ENCODE assay signal across 8 cellular contexts in the genomic region with DNA sequence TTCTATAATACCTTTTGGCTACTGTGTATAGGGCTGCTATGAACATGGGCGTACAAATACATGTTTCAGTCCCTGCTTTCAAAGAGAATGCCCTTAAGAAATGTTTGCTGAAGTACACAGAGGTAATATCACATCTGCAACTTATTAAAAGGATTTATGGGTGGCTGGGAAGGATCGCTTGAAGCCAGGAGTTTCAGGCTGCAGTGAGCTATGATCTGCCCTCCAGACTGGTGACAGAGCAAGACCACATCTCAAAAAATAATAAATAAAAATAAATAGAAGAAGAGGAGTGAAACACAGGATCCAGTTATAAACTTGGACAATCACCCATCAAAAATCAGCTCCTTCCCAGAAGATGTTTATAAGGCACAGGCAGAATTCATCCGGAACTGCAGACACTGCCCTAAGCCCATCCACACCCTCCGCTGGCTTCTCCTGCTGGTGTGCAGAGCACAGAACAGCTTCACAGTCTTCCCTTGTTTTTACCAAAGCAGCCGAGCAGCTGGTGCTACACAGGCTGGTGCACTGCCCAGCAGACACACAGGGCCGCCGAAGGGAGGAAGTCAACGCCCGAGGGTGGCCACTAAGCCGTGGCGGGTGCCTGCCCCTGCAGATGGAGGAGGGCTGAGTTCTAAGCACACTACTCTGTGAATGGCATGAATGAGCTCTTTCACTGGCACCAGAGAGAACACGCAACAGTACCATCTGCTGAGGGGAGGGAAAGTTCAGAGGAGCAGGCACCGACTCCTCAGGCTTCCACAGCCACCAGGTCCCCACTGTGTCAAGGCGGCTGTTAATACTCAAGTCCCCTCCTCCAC. TPM values are rescaled to one million over a fixed set of nuclear protein-coding genes. Genes with fewer than 3 reads are reported as not detected.
A peak's percentile ranks its signal among the peaks of the same experiment; 100 is the strongest.
DNase-seq lines count a peak whose midpoint lies in the region; ATAC-seq, FAIRE-seq and TF ChIP-seq lines count a peak whose summit lies in the region.

No MANE protein-coding gene starts in this region.

- BruUV-seq in HepG2 (replicated peaks; lab: Mats Ljungman, UMichigan): no TSS peak

- no peak overlapping the region for H3K4me3 Mint-ChIP-seq in astrocyte (ENCODE audit: unreplicated experiment)

- ATAC-seq in HepG2 (peak; percentile 48), GM21737 (IDR thresholded peaks at IDR 0.05; ENCODE audit: unreplicated experiment) (no peak)

- H3K9ac ChIP-seq in astrocyte (ENCODE audit: low read length) (no peak overlapping the region), HepG2 (ENCODE audit: insufficient read depth, low read depth, low read length) (peak overlapping the region; percentile 3; the same call in 1 of the 2 replicates)

- peak; percentile 54 for DNase-seq in EL
- peak; percentile 64 for DNase-seq in NCI-H2107 treated with DMSO at 0.1 percent for 48 hours (lab: John Stamatoyannopoulos, UW; ENCODE audit: unreplicated experiment)
- no peak for DNase-seq in astrocyte (ENCODE audit: low read depth)
- DNase-seq in HepG2 (ENCODE audit: low spot score): no peak
- no peak for DNase-seq in transverse colon
- no peak for DNase-seq in NCI-H128 (lab: John Stamatoyannopoulos, UW; ENCODE audit: unreplicated experiment)
- DNase-seq in stimulated activated CD4-positive, alpha-beta T cell treated with anti-CD3 and anti-CD28 coated beads, Interleukin-2, amount 100 ng/mL, for 48 hours: no peak

- H3K4me1 Mint-ChIP-seq in astrocyte (ENCODE audit: low read depth, unreplicated experiment): peaks cover 81% of the 10 kb centered on the region

- CTCF ChIA-PET in HepG2 (lab: Yijun Ruan, JAX; ENCODE audit: low intra/inter-chr PET ratio, low total read pairs): no interaction called here

- no peaks in the 10 kb centered on the region for H3K9me3 Mint-ChIP-seq in astrocyte (ENCODE audit: unreplicated experiment)

- FAIRE-seq in astrocyte (lab: Jason Lieb, UNC) (no peak), HepG2 (lab: Jason Lieb, UNC) (no peak)

- TF ChIP-seq RAD21 in HepG2 (CRISPR knock-in tag; IDR thresholded peaks at IDR 0.05): no peak

- H3K27ac Mint-ChIP-seq in astrocyte (ENCODE audit: unreplicated experiment): no peak overlapping the region

- 81% methylated on average over 13 of the region's 14 CpGs for WGBS in HepG2 (ENCODE audit: low lambda C conversion rate)
- 35 to 63% methylated on average over 2 to 14 of the region's 14 CpGs for WGBS in transverse colon (ENCODE audit: low coverage in 1 of 2), 2 donors

- H4K20me1 ChIP-seq in astrocyte (ENCODE audit: insufficient read depth, low read length) (peaks cover 96% of the 10 kb centered on the region), HepG2 (ENCODE audit: insufficient read depth, low read length) (peaks cover 72% of the 10 kb centered on the region)

- H3K4me2 ChIP-seq in astrocyte (ENCODE audit: low read length): peak overlapping the region; percentile 24
- H3K4me2 ChIP-seq in HepG2 (ENCODE audit: low read depth, low read length): 0 out of 2 replicates have a peak overlapping the region, but pooled peaks have one; percentile 10

- H3K4me1 ChIP-seq in astrocyte (ENCODE audit: insufficient read depth, low read length): peaks cover 28% of the 10 kb centered on the region
- H3K4me1 ChIP-seq in HepG2 (ENCODE audit: insufficient read depth, low read length): peaks cover 94% of the 10 kb centered on the region
- peaks cover 64 to 98% (median 75%) of the 10 kb centered on the region in 4 donors for H3K4me1 ChIP-seq in transverse colon

- peaks cover 3% of the 10 kb centered on the region for H3K36me3 Mint-ChIP-seq in astrocyte (ENCODE audit: low read depth, unreplicated experiment)

- POLR2A ChIA-PET in HepG2 (lab: Yijun Ruan, JAX): interaction anchor here (2.1 kb wide), 1 partner anchor 9 kb away, joined by 8 read pairs; no protein-coding TSS in a partner anchor

- TF ChIP-seq CTCF in astrocyte (IDR thresholded peaks at IDR 0.05; ENCODE audit: insufficient read depth, low read depth, low read length) (no peak), HepG2 (CRISPR knock-in tag; IDR thresholded peaks at IDR 0.05) (no peak), transverse colon (IDR thresholded peaks at IDR 0.05) (no peak)

- no peaks in the 10 kb centered on the region for H3K27me3 Mint-ChIP-seq in astrocyte (ENCODE audit: low read depth, unreplicated experiment)

- H2AFZ ChIP-seq in astrocyte (ENCODE audit: low read depth, low read length) (no peak overlapping the region), HepG2 (ENCODE audit: low read length) (no peak overlapping the region)

- H3K27ac ChIP-seq in astrocyte (ENCODE audit: low read depth, low read length) (no peak overlapping the region), HepG2 (ENCODE audit: extremely low read length, insufficient read depth, low read length) (peak overlapping the region; percentile 34), transverse colon (peak overlapping the region; percentile 8 to 42 (median 28))

- TF ChIP-seq POLR2A in HepG2 (IDR thresholded peaks at IDR 0.05; ENCODE audit: insufficient read depth in 1 of 2, low read depth in 2 of 2, low read length in 2 of 2) (no peak), transverse colon (IDR thresholded peaks at IDR 0.05) (no peak)

- in situ Hi-C loops in HepG2 (cut with HindIII; ENCODE audit: extremely low pct_ligation_motif_present, low pct_unique_long_range_greater_than_20kb): no loop called here
- in situ Hi-C loops in transverse colon (cut with MboI; ENCODE audit: low pct_ligation_motif_present in 1 of 4, low pct_unique_long_range_greater_than_20kb in 1 of 4, low sequenced_read_pairs in 3 of 4): no loop called here

- H3K79me2 ChIP-seq in astrocyte (ENCODE audit: insufficient read depth, low read length): peaks cover 98% of the 10 kb centered on the region
- peaks cover 98% of the 10 kb centered on the region for H3K79me2 ChIP-seq in HepG2 (ENCODE audit: insufficient read depth, low read length)

- no peaks in the 10 kb centered on the region for H3K36me3 ChIP-seq in astrocyte (ENCODE audit: insufficient read depth, low read length)
- H3K36me3 ChIP-seq in HepG2 (replicated peaks in 1 of 2; ENCODE audit: control insufficient read depth in 1 of 2, insufficient read depth in 2 of 2, low read length in 2 of 2): no peaks in the 10 kb centered on the region; a peak in 2 of 5 replicates
- H3K36me3 ChIP-seq in transverse colon: no peaks in the 10 kb centered on the region

- H3K27me3 ChIP-seq in astrocyte (ENCODE audit: insufficient read depth, low read length) (no peaks in the 10 kb centered on the region), HepG2 (ENCODE audit: control insufficient read depth in 1 of 2, insufficient read depth in 2 of 2, low read length in 2 of 2) (no peaks in the 10 kb centered on the region), transverse colon (no peaks in the 10 kb centered on the region)

- H3K9me3 ChIP-seq in astrocyte (ENCODE audit: insufficient read depth, low read depth, low read length): no peaks in the 10 kb centered on the region
- no peaks in the 10 kb centered on the region for H3K9me3 ChIP-seq in HepG2 (ENCODE audit: low read length)
- H3K9me3 ChIP-seq in transverse colon: no peaks in the 10 kb centered on the region

- intact Hi-C loops in HepG2 (cut with micrococcal nuclease; ENCODE audit: unreplicated experiment) (loop anchor here (10.0 kb wide), 1 partner anchor 86 kb away; a partner anchor contains a TSS), transverse colon (cut with DNase I; ENCODE audit: low total_unique reads) (no loop called here)

- TF ChIP-seq EP300 in HepG2 (IDR thresholded peaks at IDR 0.05; ENCODE audit: low read depth in 2 of 2, low read length in 2 of 2) (no peak), HepG2 (CRISPR knock-in tag; IDR thresholded peaks at IDR 0.05; ENCODE audit: borderline replicate concordance) (no peak), transverse colon (IDR thresholded peaks at IDR 0.05; ENCODE audit: low read depth) (no peak)

- no peak overlapping the region for H3K4me3 ChIP-seq in astrocyte (ENCODE audit: insufficient read depth, low read depth, low read length)
- H3K4me3 ChIP-seq in HepG2 (replicated peaks in 1 of 3; ENCODE audit: insufficient read depth in 1 of 3, low read depth in 2 of 3, low read length in 3 of 3): no peak overlapping the region
- H3K4me3 ChIP-seq in transverse colon: no peak overlapping the region

RNA-seq across cellular contexts. Expression of a gene that starts 44.0 kb away (rescaled TPM):
- total RNA-seq in astrocyte: 116 and 128 TPM in 2 replicates
- total RNA-seq in HepG2 (2016; rRNA removed; fragmentation: Illumina TruSeq; extraction: Trizol): 11.4 TPM in 2 replicates
- 9.3 and 10.8 TPM in 2 replicates for total RNA-seq in HepG2 (2016; cell fraction: cytosol; rRNA removed; fragmentation: Illumina TruSeq; extraction: Trizol; ENCODE audit: low read depth)
- 9.9 and 11.8 TPM in 2 replicates for total RNA-seq in HepG2 (2016; cell fraction: insoluble cytoplasmic fraction; rRNA removed; fragmentation: Illumina TruSeq; extraction: Trizol)
- 14.9 and 16.5 TPM in 2 replicates for total RNA-seq in HepG2 (2016; cell fraction: membrane; rRNA removed; fragmentation: Illumina TruSeq; extraction: Trizol)
- 16.3 and 19.3 TPM in 2 replicates for total RNA-seq in HepG2 (2016; cell fraction: nucleus; rRNA removed; fragmentation: Illumina TruSeq; extraction: Trizol)
- 10.5 TPM in 2 replicates for polyA plus RNA-seq in HepG2 (2011; rRNA removed)
- polyA plus RNA-seq in HepG2 (2011; cell fraction: cytosol; rRNA removed): 5.5 and 5.9 TPM in 2 replicates
- 33.7 and 40.9 TPM in 2 replicates for polyA plus RNA-seq in HepG2 (2011; cell fraction: nucleus; rRNA removed)
- polyA plus RNA-seq in HepG2 (2012): 38.7 and 50.8 TPM in 2 replicates
- 3.9 and 4.0 TPM in 2 replicates for polyA plus RNA-seq in HepG2 (2016; cell fraction: cytosol; fragmentation: Illumina TruSeq; extraction: Trizol; ENCODE audit: low read depth)
- 19.8 and 29.3 TPM in 2 replicates for polyA plus RNA-seq in HepG2 (2016; cell fraction: insoluble cytoplasmic fraction; fragmentation: Illumina TruSeq; extraction: Trizol; ENCODE audit: low read depth)
- 14.9 and 16.3 TPM in 2 replicates for polyA plus RNA-seq in HepG2 (2016; cell fraction: membrane; fragmentation: Illumina TruSeq; extraction: Trizol; ENCODE audit: low read depth)
- 50.8 and 56.4 TPM in 2 replicates for polyA plus RNA-seq in HepG2 (2016; cell fraction: nucleus; fragmentation: Illumina TruSeq; extraction: Trizol; ENCODE audit: insufficient read depth, low read depth)
- polyA minus RNA-seq in HepG2 (2011; rRNA and poly(A)+ RNA removed; ENCODE audit: low replicate concordance): 42.7 and 54.2 TPM in 2 replicates
- 22.2 and 24.6 TPM in 2 replicates for polyA minus RNA-seq in HepG2 (2011; cell fraction: cytosol; rRNA and poly(A)+ RNA removed)
- polyA minus RNA-seq in HepG2 (2011; cell fraction: nucleus; rRNA and poly(A)+ RNA removed): 49.4 and 56.1 TPM in 2 replicates
- 10 to 100 TPM; 39.5 to 87.9 (median 61.2) TPM for total RNA-seq in transverse colon

RNA-seq across cellular contexts. Expression of a gene that starts 56.1 kb away (rescaled TPM):
- total RNA-seq in astrocyte (0.54 and 0.87 TPM in 2 replicates), HepG2 (2016; rRNA removed; fragmentation: Illumina TruSeq; extraction: Trizol) (0.07 TPM in 1 of 2 replicates, not detected in the other), transverse colon (not detected)
- not detected in 2 replicates for total RNA-seq in HepG2 (2016; cell fraction: cytosol; rRNA removed; fragmentation: Illumina TruSeq; extraction: Trizol; ENCODE audit: low read depth)
- 0.06 TPM in 1 of 2 replicates, not detected in the other for total RNA-seq in HepG2 (2016; cell fraction: insoluble cytoplasmic fraction; rRNA removed; fragmentation: Illumina TruSeq; extraction: Trizol)
- total RNA-seq in HepG2 (2016; cell fraction: membrane; rRNA removed; fragmentation: Illumina TruSeq; extraction: Trizol): not detected in 2 replicates
- total RNA-seq in HepG2 (2016; cell fraction: nucleus; rRNA removed; fragmentation: Illumina TruSeq; extraction: Trizol): not detected in 2 replicates
- 0.15 and 0.17 TPM in 2 replicates for polyA plus RNA-seq in HepG2 (2011; rRNA removed)
- polyA plus RNA-seq in HepG2 (2011; cell fraction: cytosol; rRNA removed): 0.04 and 0.05 TPM in 2 replicates
- polyA plus RNA-seq in HepG2 (2011; cell fraction: nucleus; rRNA removed): 0.78 and 0.82 TPM in 2 replicates
- polyA plus RNA-seq in HepG2 (2012): 0.07 TPM in 1 of 2 replicates, not detected in the other
- polyA plus RNA-seq in HepG2 (2016; cell fraction: cytosol; fragmentation: Illumina TruSeq; extraction: Trizol; ENCODE audit: low read depth): not detected in 2 replicates
- polyA plus RNA-seq in HepG2 (2016; cell fraction: insoluble cytoplasmic fraction; fragmentation: Illumina TruSeq; extraction: Trizol; ENCODE audit: low read depth): not detected in 2 replicates
- 0.10 TPM in 1 of 2 replicates, not detected in the other for polyA plus RNA-seq in HepG2 (2016; cell fraction: membrane; fragmentation: Illumina TruSeq; extraction: Trizol; ENCODE audit: low read depth)
- polyA plus RNA-seq in HepG2 (2016; cell fraction: nucleus; fragmentation: Illumina TruSeq; extraction: Trizol; ENCODE audit: insufficient read depth, low read depth): not detected in 2 replicates
- 0.76 and 0.96 TPM in 2 replicates for polyA minus RNA-seq in HepG2 (2011; rRNA and poly(A)+ RNA removed; ENCODE audit: low replicate concordance)
- polyA minus RNA-seq in HepG2 (2011; cell fraction: cytosol; rRNA and poly(A)+ RNA removed): not detected in 2 replicates
- polyA minus RNA-seq in HepG2 (2011; cell fraction: nucleus; rRNA and poly(A)+ RNA removed): 0.99 and 1.2 TPM in 2 replicates

Comparison
In these comparisons a context has a peak if more than half of its experiments do, and no peak if none do; other contexts are left out.
1. DNase-seq: peak in EL (single experiment) and NCI-H2107 treated with DMSO at 0.1 percent for 48 hours (single experiment); none in astrocyte (single experiment), HepG2 (single experiment), transverse colon (single experiment), NCI-H128 (single experiment) and stimulated activated CD4-positive, alpha-beta T cell treated with anti-CD3 and anti-CD28 coated beads, Interleukin-2, amount 100 ng/mL, for 48 hours (0 of 2).